21 cellular contexts compared by ENCODE assay signal in genomic region chr17:63836811-63837210, GRCh38. TPM values are rescaled to one million over a fixed set of nuclear protein-coding genes. Genes with fewer than 3 reads are reported as not detected.
DNase-seq lines count a peak whose midpoint lies in the region; ATAC-seq and TF ChIP-seq lines count a peak whose summit lies in the region.
"Had no signal": no experiment of that assay in that cellular context is flagged by ENCODE, and none has a peak within 500 bp of the region (broad histone marks: within the 10 kb centered on the region; RNA-seq: fewer than 3 reads in every experiment).

No MANE protein-coding gene starts in this region.

- H3K27ac ChIP-seq in 22Rv1: peak overlapping the region; percentile 96; the same call in 1 of the 2 replicates
- peak overlapping the region; percentile 92 to 97 (median 94) for H3K27ac ChIP-seq in esophagus squamous epithelium
- H3K27ac ChIP-seq: HL-60 had no signal

- peak; percentile 16 for DNase-seq in G401 (ENCODE audit: low spot score)
- DNase-seq in esophagus squamous epithelium (lab: John Stamatoyannopoulos, UW): no peak
- no peak for DNase-seq in activated CD4-positive, CD25-positive, alpha-beta regulatory T cell treated with anti-CD3 and anti-CD28 coated beads, Interleukin-2, amount 50 U/mL, for 72 hours
- DNase-seq in H4 (ENCODE audit: low spot score): no peak
- DNase-seq: activated CD4-positive, CD25-positive, alpha-beta regulatory T cell; activated CD8-positive, alpha-beta T cell treated with anti-CD3 and anti-CD28 coated beads, Interleukin-2, amount 10 ng/mL, durations not matched to agents 7 days and 5 days; activated naive CD4-positive, alpha-beta T cell treated with anti-CD3 and anti-CD28 coated beads, Interleukin-2, amount 10 ng/mL, durations not matched to agents 7 days and 5 days; activated T-cell treated with anti-CD3 and anti-CD28 coated beads, Interleukin-2, amount 50 U/mL, for 1 hour; GF-D8; mesenchymal stem cell; natural killer cell; NCI-H1417 treated with DMSO at 0.1 percent for 48 hours; NCI-H524 treated with DMSO at 0.1 percent for 48 hours; posterior cingulate gyrus; SK-N-SH; stimulated activated CD4-positive, alpha-beta T cell treated with anti-CD3 and anti-CD28 coated beads, Interleukin-2, amount 100 ng/mL, for 24 hours had no signal

- in situ Hi-C loops in G401 (cut with HindIII; ENCODE audit: low sequenced_read_pairs): no loop called here

- H3K27me3 ChIP-seq in esophagus squamous epithelium: no peaks in the 10 kb centered on the region

- no peaks in the 10 kb centered on the region for H3K9me3 ChIP-seq in esophagus squamous epithelium
- H3K9me3 ChIP-seq: SK-N-SH had no signal

- H3K4me3 Mint-ChIP-seq in stimulated activated memory B cell treated with anti-CD40 and anti-IgM and Interleukin-4, amounts not matched to agents 10 μg/mL and 1 μg/mL and 100 μg/mL, for 72 hours: no peak overlapping the region
- H3K4me3 Mint-ChIP-seq: activated CD8-positive, alpha-beta T cell treated with anti-CD3 and anti-CD28 coated beads, Interleukin-2, amount 10 ng/mL, durations not matched to agents 7 days and 5 days; activated naive CD4-positive, alpha-beta T cell treated with anti-CD3 and anti-CD28 coated beads, Interleukin-2, amount 10 ng/mL, durations not matched to agents 7 days and 5 days; CD8-positive, alpha-beta T cell; natural killer cell had no signal

- H3K36me3 ChIP-seq in esophagus squamous epithelium: peaks cover 27 to 58% (median 51%) of the 10 kb centered on the region in 3 donors

- WGBS in esophagus squamous epithelium, 2 donors: 86 to 96% methylated on average over 5 to 7 of the region's 7 CpGs

- ATAC-seq in stimulated activated memory B cell treated with anti-CD40 and anti-IgM and Interleukin-4, amounts not matched to agents 10 μg/mL and 1 μg/mL and 100 μg/mL, for 72 hours: no peak
- ATAC-seq in GM21447 (IDR thresholded peaks at IDR 0.05; ENCODE audit: unreplicated experiment): no peak
- ATAC-seq: activated CD8-positive, alpha-beta T cell treated with anti-CD3 and anti-CD28 coated beads, Interleukin-2, amount 10 ng/mL, durations not matched to agents 7 days and 5 days; CD8-positive, alpha-beta T cell; natural killer cell had no signal

- H3K4me3 ChIP-seq in esophagus squamous epithelium: no peak overlapping the region

- intact Hi-C loops in esophagus squamous epithelium (cut with DNase I): no loop called here

- H3K4me1 Mint-ChIP-seq in stimulated activated memory B cell treated with anti-CD40 and anti-IgM and Interleukin-4, amounts not matched to agents 10 μg/mL and 1 μg/mL and 100 μg/mL, for 72 hours: peaks cover 67% of the 10 kb centered on the region

- peaks cover 43 to 82% (median 55%) of the 10 kb centered on the region in 3 donors for H3K4me1 ChIP-seq in esophagus squamous epithelium

- peak overlapping the region; percentile 56 for H3K27ac Mint-ChIP-seq in stimulated activated memory B cell treated with anti-CD40 and anti-IgM and Interleukin-4, amounts not matched to agents 10 μg/mL and 1 μg/mL and 100 μg/mL, for 72 hours
- H3K27ac Mint-ChIP-seq: activated CD8-positive, alpha-beta T cell treated with anti-CD3 and anti-CD28 coated beads, Interleukin-2, amount 10 ng/mL, durations not matched to agents 7 days and 5 days; activated naive CD4-positive, alpha-beta T cell treated with anti-CD3 and anti-CD28 coated beads, Interleukin-2, amount 10 ng/mL, durations not matched to agents 7 days and 5 days; CD8-positive, alpha-beta T cell; natural killer cell had no signal

- peaks cover 45% of the 10 kb centered on the region for H3K36me3 Mint-ChIP-seq in stimulated activated memory B cell treated with anti-CD40 and anti-IgM and Interleukin-4, amounts not matched to agents 10 μg/mL and 1 μg/mL and 100 μg/mL, for 72 hours
- H3K36me3 Mint-ChIP-seq: natural killer cell had no signal

- TF ChIP-seq POLR2A in esophagus squamous epithelium (IDR thresholded peaks at IDR 0.05): no peak

- H3K9me3 Mint-ChIP-seq in stimulated activated memory B cell treated with anti-CD40 and anti-IgM and Interleukin-4, amounts not matched to agents 10 μg/mL and 1 μg/mL and 100 μg/mL, for 72 hours: no peaks in the 10 kb centered on the region
- H3K9me3 Mint-ChIP-seq: activated naive CD4-positive, alpha-beta T cell treated with anti-CD3 and anti-CD28 coated beads, Interleukin-2, amount 10 ng/mL, durations not matched to agents 7 days and 5 days; CD8-positive, alpha-beta T cell; natural killer cell had no signal

- no peaks in the 10 kb centered on the region for H3K27me3 Mint-ChIP-seq in stimulated activated memory B cell treated with anti-CD40 and anti-IgM and Interleukin-4, amounts not matched to agents 10 μg/mL and 1 μg/mL and 100 μg/mL, for 72 hours
- H3K27me3 Mint-ChIP-seq: activated naive CD4-positive, alpha-beta T cell treated with anti-CD3 and anti-CD28 coated beads, Interleukin-2, amount 10 ng/mL, durations not matched to agents 7 days and 5 days had no signal

- TF ChIP-seq CTCF in 22Rv1 (IDR thresholded peaks at IDR 0.05): no peak
- no peak for TF ChIP-seq CTCF in esophagus squamous epithelium (IDR thresholded peaks at IDR 0.05)

RNA-seq across cellular contexts. Expression of gene SMARCD2, which starts 5.7 kb away (rescaled TPM):
- 128 and 144 TPM in 2 replicates for total RNA-seq in G401 (2014; rRNA removed; shearing (Covaris generic))
- 100 to 1,000 TPM; 111 to 161 (median 133) TPM for total RNA-seq in esophagus squamous epithelium
- total RNA-seq in H4 (2014; rRNA removed; shearing (Covaris generic)): 86.3 and 152 TPM in 2 replicates

RNA-seq across cellular contexts. Expression of gene FTSJ3, which starts 9.3 kb away (rescaled TPM):
- 58.2 and 71.0 TPM in 2 replicates for total RNA-seq in G401 (2014; rRNA removed; shearing (Covaris generic))
- total RNA-seq in esophagus squamous epithelium: 10 to 100 TPM; 19.8 to 52.3 (median 29.0) TPM
- 95.5 and 124 TPM in 2 replicates for total RNA-seq in H4 (2014; rRNA removed; shearing (Covaris generic))

RNA-seq across cellular contexts. Expression of gene PSMC5, which starts 9.6 kb away (rescaled TPM):
- 114 and 133 TPM in 2 replicates for total RNA-seq in G401 (2014; rRNA removed; shearing (Covaris generic))
- total RNA-seq in esophagus squamous epithelium: 10 to 100 TPM; 55.0 to 87.9 (median 80.7) TPM
- 64.8 and 71.7 TPM in 2 replicates for total RNA-seq in H4 (2014; rRNA removed; shearing (Covaris generic))

RNA-seq across cellular contexts. Expression of gene CSH2, which starts 36.7 kb away (rescaled TPM):
- not detected in 2 replicates for total RNA-seq in G401 (2014; rRNA removed; shearing (Covaris generic))
- total RNA-seq in esophagus squamous epithelium: not detected
- total RNA-seq in H4 (2014; rRNA removed; shearing (Covaris generic)): not detected in 2 replicates
- total RNA-seq: activated CD8-positive, alpha-beta T cell treated with anti-CD3 and anti-CD28 coated beads, Interleukin-2, amount 10 ng/mL, durations not matched to agents 7 days and 5 days; CD8-positive, alpha-beta T cell; natural killer cell had no signal

RNA-seq across cellular contexts. Expression of gene GH2, which starts 44.9 kb away (rescaled TPM):
- total RNA-seq in G401 (2014; rRNA removed; shearing (Covaris generic)): not detected in 2 replicates
- total RNA-seq in esophagus squamous epithelium: not detected
- not detected in 2 replicates for total RNA-seq in H4 (2014; rRNA removed; shearing (Covaris generic))
- total RNA-seq: activated CD8-positive, alpha-beta T cell treated with anti-CD3 and anti-CD28 coated beads, Interleukin-2, amount 10 ng/mL, durations not matched to agents 7 days and 5 days; CD8-positive, alpha-beta T cell; natural killer cell had no signal
